16 cellular contexts compared by ENCODE assay signal in the genomic region with DNA sequence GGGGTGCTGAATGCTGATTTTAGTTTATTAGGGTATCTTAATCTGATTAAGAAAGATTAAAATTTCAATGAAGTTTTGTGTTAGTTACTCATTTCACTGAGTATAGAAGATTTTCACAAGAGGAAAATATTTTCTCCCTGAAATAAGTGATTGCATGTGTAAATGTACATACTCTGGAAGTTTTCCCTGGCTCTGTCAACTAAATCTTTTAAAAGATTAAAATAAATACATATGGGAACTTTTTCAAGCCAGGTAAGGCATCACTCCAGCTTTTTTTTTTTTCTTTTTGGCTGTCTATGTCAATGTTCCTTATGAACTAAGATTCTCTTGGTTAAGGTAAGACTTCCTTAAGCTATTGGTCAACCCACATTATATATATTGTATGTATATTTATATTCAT.
A peak's percentile ranks its signal among the peaks of the same experiment; 100 is the strongest.
DNase-seq lines count a peak whose midpoint lies in the region; ATAC-seq and TF ChIP-seq lines count a peak whose summit lies in the region.
"Had no signal": no experiment of that assay in that cellular context is flagged by ENCODE, and none has a peak within 500 bp of the region (broad histone marks: within the 10 kb centered on the region; RNA-seq: fewer than 3 reads in every experiment).

No MANE protein-coding gene starts in this region.

- H3K27me3 ChIP-seq in left ventricle myocardium inferior (ENCODE audit: low read depth) (no peaks in the 10 kb centered on the region), esophagus muscularis mucosa (no peaks in the 10 kb centered on the region), gastrocnemius medialis (no peaks in the 10 kb centered on the region)
- H3K27me3 ChIP-seq: BLaER1 treated with 17β-estradiol and CSF1 and Interleukin-3, amounts not matched to agents 10 nM and 100 nM had no signal

- in situ Hi-C loops in gastrocnemius medialis (cut with MboI; ENCODE audit: low sequenced_read_pairs in 4 of 4): no loop called here

- TF ChIP-seq EP300 in esophagus muscularis mucosa (IDR thresholded peaks at IDR 0.05): no peak

- TF ChIP-seq CTCF in left ventricle myocardium inferior (IDR thresholded peaks at IDR 0.05; ENCODE audit: borderline replicate concordance): no peak
- no peak for TF ChIP-seq CTCF in esophagus muscularis mucosa (IDR thresholded peaks at IDR 0.05)
- no peak for TF ChIP-seq CTCF in gastrocnemius medialis (IDR thresholded peaks at IDR 0.05 in 4 of 5, conservative IDR thresholded peaks at IDR 0.05 in 1 of 5)
- no peak for TF ChIP-seq CTCF in type B pancreatic cell (conservative IDR thresholded peaks at IDR 0.05)

- peaks cover 64% of the 10 kb centered on the region for H3K36me3 Mint-ChIP-seq in type B pancreatic cell

- H3K36me3 ChIP-seq in left ventricle myocardium inferior (peaks cover 89% of the 10 kb centered on the region), esophagus muscularis mucosa (peaks cover 65 to 94% (median 85%) of the 10 kb centered on the region in 4 donors), gastrocnemius medialis (peaks cover 0 to 67% of the 10 kb centered on the region in 2 donors)

- intact Hi-C loops in left ventricle myocardium inferior (cut with micrococcal nuclease) (no loop called here), left cardiac atrium (cut with DNase I) (no loop called here), esophagus muscularis mucosa (cut with DNase I) (no loop called here), gastrocnemius medialis (cut with DNase I; ENCODE audit: low total_unique reads) (no loop called here)

- TF ChIP-seq POLR2A in esophagus muscularis mucosa (IDR thresholded peaks at IDR 0.05; ENCODE audit: low read depth): no peak
- no peak for TF ChIP-seq POLR2A in gastrocnemius medialis (IDR thresholded peaks at IDR 0.05)

- H3K27ac ChIP-seq in left ventricle myocardium inferior (replicated peaks) (peak overlapping the region; percentile 6), esophagus muscularis mucosa (replicated peaks in 1 of 4) (peak overlapping the region; percentile 33 to 67 (median 46)), gastrocnemius medialis (peak overlapping the region; percentile 27 to 59 (median 51))
- H3K27ac ChIP-seq: BLaER1 treated with 17β-estradiol and CSF1 and Interleukin-3, amounts not matched to agents 10 nM and 100 nM had no signal

- H3K9me3 Mint-ChIP-seq in type B pancreatic cell: no peaks in the 10 kb centered on the region
- H3K9me3 Mint-ChIP-seq: CD8-positive, alpha-beta T cell had no signal

- no peak overlapping the region for H3K4me3 Mint-ChIP-seq in type B pancreatic cell
- H3K4me3 Mint-ChIP-seq: B cell; CD8-positive, alpha-beta T cell; H9 had no signal

- H3K4me3 ChIP-seq in left ventricle myocardium inferior: no peak overlapping the region
- no peak overlapping the region for H3K4me3 ChIP-seq in esophagus muscularis mucosa
- no peak overlapping the region for H3K4me3 ChIP-seq in gastrocnemius medialis
- H3K4me3 ChIP-seq: BLaER1 treated with 17β-estradiol and CSF1 and Interleukin-3, amounts not matched to agents 10 nM and 100 nM; GM12878 had no signal

- no peak for DNase-seq in left ventricle myocardium inferior
- DNase-seq in left cardiac atrium: no peak
- DNase-seq in esophagus muscularis mucosa (ENCODE audit: extremely low spot score): no peak
- no peak for DNase-seq in gastrocnemius medialis
- no peak for DNase-seq in type B pancreatic cell (ENCODE audit: extremely low spot score, unreplicated experiment)
- DNase-seq in SW 1271 (lab: John Stamatoyannopoulos, UW): no peak
- DNase-seq in SKM-1 (lab: John Stamatoyannopoulos, UW; ENCODE audit: unreplicated experiment): no peak
- DNase-seq: Calu3; CD8-positive, alpha-beta T cell; DND-41; EL; H9 had no signal

- H3K4me1 Mint-ChIP-seq in type B pancreatic cell (ENCODE audit: unreplicated experiment): peaks cover 8% of the 10 kb centered on the region
- H3K4me1 Mint-ChIP-seq: B cell, H9 had no signal

- H3K27ac Mint-ChIP-seq in type B pancreatic cell: no peak overlapping the region
- H3K27ac Mint-ChIP-seq: B cell; CD8-positive, alpha-beta T cell; H9 had no signal

- ATAC-seq in left cardiac atrium (no peak), gastrocnemius medialis (no peak)
- ATAC-seq: CD8-positive, alpha-beta T cell; GM12878; HepG2 had no signal

- H3K4me1 ChIP-seq in left ventricle myocardium inferior (peaks cover 37% of the 10 kb centered on the region), esophagus muscularis mucosa (peaks cover 27 to 65% (median 60%) of the 10 kb centered on the region in 4 donors), gastrocnemius medialis (peaks cover 19 to 31% of the 10 kb centered on the region in 2 donors)

- no peaks in the 10 kb centered on the region for H3K27me3 Mint-ChIP-seq in type B pancreatic cell
- H3K27me3 Mint-ChIP-seq: B cell had no signal

- no peaks in the 10 kb centered on the region for H3K9me3 ChIP-seq in left ventricle myocardium inferior (replicated peaks)
- no peaks in the 10 kb centered on the region for H3K9me3 ChIP-seq in esophagus muscularis mucosa
- no peaks in the 10 kb centered on the region for H3K9me3 ChIP-seq in gastrocnemius medialis
- H3K9me3 ChIP-seq: BLaER1 treated with 17β-estradiol and CSF1 and Interleukin-3, amounts not matched to agents 10 nM and 100 nM had no signal
